ENCODE assay signal across 10 cellular contexts in genomic region chr17:49588312-49588711, GRCh38. TPM values are rescaled to one million over a fixed set of nuclear protein-coding genes. Genes with fewer than 3 reads are reported as not detected.
"Had no signal": no experiment of that assay in that cellular context is flagged by ENCODE, and none has a peak within 500 bp of the region (broad histone marks: within the 10 kb centered on the region; RNA-seq: fewer than 3 reads in every experiment).

No MANE protein-coding gene starts in this region.

- H3K4me3 ChIP-seq: heart right ventricle, left lung, stomach, uterus had no signal

- H3K9me3 ChIP-seq: heart right ventricle, left lung, stomach, uterus had no signal

- H3K36me3 ChIP-seq: uterus had no signal

- DNase-seq: activated CD4-positive, alpha-beta T cell treated with anti-CD3 and anti-CD28 coated beads, Interleukin-2, amount 50 U/mL, for 1 hour; activated T-cell treated with anti-CD3 and anti-CD28 coated beads, Interleukin-2, amount 50 U/mL, for 1 hour; amygdala; heart right ventricle; left lung; occipital lobe; stimulated activated CD4-positive, alpha-beta T cell treated with anti-CD3 and anti-CD28 coated beads, Interleukin-4, amount 100 ng/mL, for 1 hour; stomach; uterus had no signal

- H3K4me1 ChIP-seq: left lung, stomach, uterus had no signal

- H3K27me3 ChIP-seq: heart right ventricle, left lung, stomach, uterus had no signal

- ATAC-seq: left lung had no signal

- H3K27ac ChIP-seq: heart right ventricle, left lung, stomach, uterus had no signal

RNA-seq across cellular contexts. Expression of gene NXPH3, which starts 12.6 kb away (rescaled TPM):
- total RNA-seq: T-helper 2 cell treated with Interferon-gamma antibody and Interleukin-4, amounts not matched to agents 100 ng/mL and 5 ng/mL, for 36 hours had no signal
